30 cellular contexts compared by ENCODE assay signal in the genomic region with DNA sequence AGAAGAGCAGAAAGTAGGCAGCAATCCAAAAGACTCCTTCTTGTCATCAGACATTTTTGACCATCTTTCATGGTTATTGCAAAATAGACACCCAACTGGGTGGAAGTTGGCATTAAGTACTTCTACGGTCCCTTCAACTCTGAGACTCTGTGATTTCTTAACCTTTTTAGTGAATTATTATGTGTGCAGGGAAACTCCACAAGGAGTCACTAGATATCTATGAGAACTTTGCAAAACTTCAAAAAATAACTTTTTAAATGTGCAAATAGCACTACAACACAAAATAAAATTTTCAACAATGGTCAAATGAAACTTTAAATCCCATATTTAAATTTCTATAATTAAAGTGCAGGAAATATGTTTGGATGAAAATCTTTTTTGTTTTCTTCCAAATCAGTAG.
DNase-seq lines count a peak whose midpoint lies in the region; ATAC-seq and TF ChIP-seq lines count a peak whose summit lies in the region.
"Had no signal": no experiment of that assay in that cellular context is flagged by ENCODE, and none has a peak within 500 bp of the region (broad histone marks: within the 10 kb centered on the region; RNA-seq: fewer than 3 reads in every experiment).

No MANE protein-coding gene starts in this region.

- H3K4me1 Mint-ChIP-seq in MCF 10A (ENCODE audit: insufficient read depth, unreplicated experiment) (no peaks in the 10 kb centered on the region), osteocyte (ENCODE audit: unreplicated experiment) (no peaks in the 10 kb centered on the region)

- no peaks in the 10 kb centered on the region for H3K9me3 Mint-ChIP-seq in MCF 10A (ENCODE audit: unreplicated experiment)
- peaks cover 4% of the 10 kb centered on the region for H3K9me3 Mint-ChIP-seq in osteocyte (ENCODE audit: unreplicated experiment)
- H3K9me3 Mint-ChIP-seq: activated CD8-positive, alpha-beta T cell treated with anti-CD3 and anti-CD28 coated beads for 36 hours; activated naive CD4-positive, alpha-beta T cell treated with anti-CD3 and anti-CD28 coated beads for 36 hours; activated T-helper 1 cell treated with anti-CD3 and anti-CD28 coated beads, Interleukin-12 subunit alpha, Interleukin-12 subunit beta, Interleukin-2, Interleukin-4 antibody, amounts not matched to agents 30 ng/mL and 10 ng/mL and 1 ng/mL, durations not matched to agents 14 hours and 24 hours and 36 hours; T-helper 2 cell treated with Interferon-gamma antibody and Interleukin-4, amounts not matched to agents 5 μg/mL and 100 μg/mL, for 36 hours had no signal

- no peak overlapping the region for H3K27ac ChIP-seq in breast epithelium
- H3K27ac ChIP-seq in PC-9, result no peak overlapping the region
- H3K27ac ChIP-seq in lower lobe of right lung, result no peak overlapping the region
- H3K27ac ChIP-seq: adrenal gland, colonic mucosa, thyroid gland, uterus had no signal

- DNase-seq in MCF 10A (ENCODE audit: unreplicated experiment) (no peak), breast epithelium (ENCODE audit: low spot score in 2 of 2) (no peak), PC-9 (no peak), choroid plexus epithelial cell (ENCODE audit: low read depth) (peak; percentile 10), osteocyte (ENCODE audit: extremely low spot score, unreplicated experiment) (no peak), Kasumi-1 (lab: John Stamatoyannopoulos, UW) (no peak), ecto neural progenitor cell (ENCODE audit: low spot score) (no peak), lower lobe of right lung (no peak)
- DNase-seq: 8988T; activated CD8-positive, alpha-beta memory T cell treated with anti-CD3 and anti-CD28 coated beads, Interleukin-2, amount 50 U/mL, for 48 hours; activated CD8-positive, alpha-beta T cell treated with anti-CD3 and anti-CD28 coated beads for 36 hours; activated naive CD4-positive, alpha-beta T cell treated with anti-CD3 and anti-CD28 coated beads for 36 hours; adrenal gland; colonic mucosa; DMS153; effector memory CD4-positive, alpha-beta T cell; erythroblast; HCEC 1CT; head of caudate nucleus; left ventricle myocardium superior; NCI-H2029; NCI-H524; SHP77; stimulated activated CD4-positive, alpha-beta T cell treated with anti-CD3 and anti-CD28 coated beads, Interleukin-4, amount 100 ng/mL, for 1 hour; thyroid gland; uterus had no signal

- no peak overlapping the region for H2AFZ ChIP-seq in PC-9

- H3K27me3 Mint-ChIP-seq in MCF 10A (ENCODE audit: insufficient read depth, unreplicated experiment) (peaks cover 44% of the 10 kb centered on the region), osteocyte (ENCODE audit: unreplicated experiment) (no peaks in the 10 kb centered on the region)

- POLR2A ChIA-PET in MCF 10A (lab: Yijun Ruan, JAX), result no interaction called here
- POLR2A ChIA-PET in PC-9 (lab: Charles Lee; ENCODE audit: unreplicated experiment), result no interaction called here

- TF ChIP-seq CTCF in MCF 10A (IDR thresholded peaks at IDR 0.05; ENCODE audit: unreplicated experiment), result peak; percentile 22
- TF ChIP-seq CTCF in breast epithelium (IDR thresholded peaks at IDR 0.05), result peak in 1 of 3 donors; percentile 10
- TF ChIP-seq CTCF in PC-9 (conservative IDR thresholded peaks at IDR 0.05), result 0 out of 2 replicates have a peak, but pooled peaks have one; percentile 34
- TF ChIP-seq CTCF in choroid plexus epithelial cell (conservative IDR thresholded peaks at IDR 0.05; ENCODE audit: low read depth, low read length), result peak; percentile 29
- TF ChIP-seq CTCF in osteocyte (IDR thresholded peaks at IDR 0.05), result peak; percentile 41
- no peak for TF ChIP-seq CTCF in lower lobe of right lung (IDR thresholded peaks at IDR 0.05)

- no peak for ATAC-seq in lower lobe of right lung
- ATAC-seq: activated CD8-positive, alpha-beta T cell treated with anti-CD3 and anti-CD28 coated beads for 36 hours; K562; left ventricle myocardium superior; sciatic nerve had no signal

- H3K4me3 Mint-ChIP-seq in MCF 10A (ENCODE audit: unreplicated experiment) (no peak overlapping the region), osteocyte (ENCODE audit: unreplicated experiment) (no peak overlapping the region)
- H3K4me3 Mint-ChIP-seq: activated CD8-positive, alpha-beta T cell treated with anti-CD3 and anti-CD28 coated beads for 36 hours; activated naive CD4-positive, alpha-beta T cell treated with anti-CD3 and anti-CD28 coated beads for 36 hours; activated T-helper 1 cell treated with anti-CD3 and anti-CD28 coated beads, Interleukin-12 subunit alpha, Interleukin-12 subunit beta, Interleukin-2, Interleukin-4 antibody, amounts not matched to agents 30 ng/mL and 10 ng/mL and 1 ng/mL, durations not matched to agents 14 hours and 24 hours and 36 hours; T-helper 2 cell treated with Interferon-gamma antibody and Interleukin-4, amounts not matched to agents 5 μg/mL and 100 μg/mL, for 36 hours had no signal

- no peak overlapping the region for H3K27ac Mint-ChIP-seq in MCF 10A (ENCODE audit: low read depth, unreplicated experiment)
- H3K27ac Mint-ChIP-seq in osteocyte (ENCODE audit: unreplicated experiment), result no peak overlapping the region
- H3K27ac Mint-ChIP-seq: activated CD8-positive, alpha-beta T cell treated with anti-CD3 and anti-CD28 coated beads for 36 hours; activated naive CD4-positive, alpha-beta T cell treated with anti-CD3 and anti-CD28 coated beads for 36 hours; activated T-helper 1 cell treated with anti-CD3 and anti-CD28 coated beads, Interleukin-12 subunit alpha, Interleukin-12 subunit beta, Interleukin-2, Interleukin-4 antibody, amounts not matched to agents 30 ng/mL and 10 ng/mL and 1 ng/mL, durations not matched to agents 14 hours and 24 hours and 36 hours; T-helper 2 cell treated with Interferon-gamma antibody and Interleukin-4, amounts not matched to agents 5 μg/mL and 100 μg/mL, for 36 hours had no signal

- no peak for TF ChIP-seq POLR2A in breast epithelium (IDR thresholded peaks at IDR 0.05)

- H3K27me3 ChIP-seq in breast epithelium, result peaks cover 0 to 8% of the 10 kb centered on the region in 2 donors
- H3K27me3 ChIP-seq in PC-9 (ENCODE audit: insufficient read depth, low read depth), result no peaks in the 10 kb centered on the region
- no peaks in the 10 kb centered on the region for H3K27me3 ChIP-seq in lower lobe of right lung (ENCODE audit: low read depth)
- H3K27me3 ChIP-seq: adrenal gland, colonic mucosa, thyroid gland, uterus had no signal

- BruUV-seq in MCF 10A (replicated peaks; lab: Mats Ljungman, UMichigan) (no TSS peak), PC-9 (replicated peaks; lab: Mats Ljungman, UMichigan) (no TSS peak)

- H3K36me3 Mint-ChIP-seq in MCF 10A (ENCODE audit: insufficient read depth, unreplicated experiment) (no peaks in the 10 kb centered on the region), osteocyte (ENCODE audit: unreplicated experiment) (no peaks in the 10 kb centered on the region)

- intact Hi-C loops in MCF 10A (cut with micrococcal nuclease), result loop anchor here (1.0 kb wide), 1 partner anchor 113 kb away; no protein-coding TSS in a partner anchor
- intact Hi-C loops in breast epithelium (cut with DNase I; ENCODE audit: low total_unique reads), result no loop called here
- intact Hi-C loops in PC-9 (cut with micrococcal nuclease; ENCODE audit: unreplicated experiment), result no loop called here
- intact Hi-C loops in lower lobe of right lung (cut with DNase I), result no loop called here

- H3K9me2 ChIP-seq in PC-9 (ENCODE audit: insufficient read depth), result no peaks in the 10 kb centered on the region

- CTCF ChIA-PET in MCF 10A (lab: Yijun Ruan, JAX), result no interaction called here
- CTCF ChIA-PET in PC-9 (lab: Charles Lee), result no interaction called here

- no peak overlapping the region for H3K4me2 ChIP-seq in PC-9

- no peaks in the 10 kb centered on the region for H3F3A ChIP-seq in PC-9 (ENCODE audit: insufficient read depth, low read depth)

- no peaks in the 10 kb centered on the region for H3K79me2 ChIP-seq in PC-9 (ENCODE audit: low read depth)

- no peaks in the 10 kb centered on the region for H3K4me1 ChIP-seq in breast epithelium
- H3K4me1 ChIP-seq in PC-9 (replicated peaks; ENCODE audit: insufficient read depth), result no peaks in the 10 kb centered on the region
- H3K4me1 ChIP-seq in lower lobe of right lung, result no peaks in the 10 kb centered on the region
- H3K4me1 ChIP-seq: adrenal gland, colonic mucosa, thyroid gland, uterus had no signal

- H3K9me3 ChIP-seq in breast epithelium (no peaks in the 10 kb centered on the region), PC-9 (ENCODE audit: insufficient read depth, low read depth) (no peaks in the 10 kb centered on the region), lower lobe of right lung (no peaks in the 10 kb centered on the region)
- H3K9me3 ChIP-seq: adrenal gland, colonic mucosa, thyroid gland, uterus had no signal

- no peak overlapping the region for H3K4me3 ChIP-seq in breast epithelium
- H3K4me3 ChIP-seq in PC-9, result no peak overlapping the region
- no peak overlapping the region for H3K4me3 ChIP-seq in choroid plexus epithelial cell (ENCODE audit: low read depth, low read length)
- no peak overlapping the region for H3K4me3 ChIP-seq in lower lobe of right lung
- H3K4me3 ChIP-seq: adrenal gland, colonic mucosa, K562, thyroid gland, uterus had no signal

- H3K36me3 ChIP-seq in breast epithelium (no peaks in the 10 kb centered on the region), PC-9 (ENCODE audit: low read depth) (no peaks in the 10 kb centered on the region), lower lobe of right lung (no peaks in the 10 kb centered on the region)
- H3K36me3 ChIP-seq: adrenal gland, colonic mucosa, thyroid gland, uterus had no signal

- no peaks in the 10 kb centered on the region for H4K20me1 ChIP-seq in PC-9 (ENCODE audit: insufficient read depth)
